ENCODE assay signal across 21 cellular contexts in the genomic region with DNA sequence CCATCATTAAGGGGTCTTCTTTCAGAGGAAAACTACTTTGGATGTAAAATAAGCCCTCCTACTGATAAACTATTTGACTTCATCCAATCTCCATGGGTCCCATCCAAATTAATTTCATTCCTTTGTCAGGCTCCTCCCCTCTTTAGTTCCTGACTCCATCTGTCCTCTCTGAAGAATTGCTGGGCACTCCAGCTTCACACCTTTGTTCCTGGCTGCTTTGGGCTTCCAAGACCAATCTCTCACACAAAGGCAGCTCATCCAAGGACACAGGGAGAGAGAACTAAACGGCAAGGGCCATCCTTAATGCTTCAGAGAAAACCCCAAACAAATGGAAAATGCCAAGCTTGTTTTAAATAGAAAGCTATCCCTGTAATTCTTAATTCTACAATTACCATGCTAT.
"Had no signal": no experiment of that assay in that cellular context is flagged by ENCODE, and none has a peak within 500 bp of the region (broad histone marks: within the 10 kb centered on the region; RNA-seq: fewer than 3 reads in every experiment).

No MANE protein-coding gene starts in this region.

- H3K27ac ChIP-seq: epithelial cell of prostate, left ventricle myocardium inferior, prostate gland, skin epidermis, stomach, testis, upper lobe of left lung had no signal

- H3K4me1 Mint-ChIP-seq: activated CD4-positive, alpha-beta T cell treated with anti-CD3 and anti-CD28 coated beads, Interleukin-2, amount 10 ng/mL, durations not matched to agents 7 days and 5 days; activated naive CD4-positive, alpha-beta T cell treated with anti-CD3 and anti-CD28 coated beads, Interleukin-2, amount 10 ng/mL, durations not matched to agents 7 days and 5 days; T-cell had no signal

- H3K4me3 Mint-ChIP-seq: activated CD4-positive, alpha-beta T cell treated with anti-CD3 and anti-CD28 coated beads, Interleukin-2, amount 10 ng/mL, durations not matched to agents 7 days and 5 days; activated CD8-positive, alpha-beta T cell treated with anti-CD3 and anti-CD28 coated beads, Interleukin-2, amount 10 ng/mL, durations not matched to agents 7 days and 5 days; activated naive CD4-positive, alpha-beta T cell treated with anti-CD3 and anti-CD28 coated beads, Interleukin-2, amount 10 ng/mL, durations not matched to agents 7 days and 5 days; activated T-cell treated with anti-CD3 and anti-CD28 coated beads, Interleukin-2, amount 50 U/mL, for 4 hours; dendritic cell treated with granulocyte-macrophage colony-stimulating factor and Interleukin-4, amounts not matched to agents 40 ng/mL and 50 ng/mL, for 4 days; T-cell had no signal

- ATAC-seq: activated CD8-positive, alpha-beta T cell treated with anti-CD3 and anti-CD28 coated beads, Interleukin-2, amount 10 ng/mL, durations not matched to agents 7 days and 5 days; activated T-cell treated with anti-CD3 and anti-CD28 coated beads, Interleukin-2, amount 50 U/mL, for 4 hours; right cardiac atrium; T-cell had no signal

- H3K27me3 ChIP-seq: stomach, testis, upper lobe of left lung had no signal

- H3K36me3 Mint-ChIP-seq: activated naive CD4-positive, alpha-beta T cell treated with anti-CD3 and anti-CD28 coated beads, Interleukin-2, amount 10 ng/mL, durations not matched to agents 7 days and 5 days; T-cell had no signal

- H3K27me3 Mint-ChIP-seq: activated CD4-positive, alpha-beta T cell treated with anti-CD3 and anti-CD28 coated beads, Interleukin-2, amount 10 ng/mL, durations not matched to agents 7 days and 5 days; activated naive CD4-positive, alpha-beta T cell treated with anti-CD3 and anti-CD28 coated beads, Interleukin-2, amount 10 ng/mL, durations not matched to agents 7 days and 5 days; dendritic cell treated with granulocyte-macrophage colony-stimulating factor and Interleukin-4, amounts not matched to agents 40 ng/mL and 50 ng/mL, for 4 days; T-cell had no signal

- H3K27ac Mint-ChIP-seq: activated CD4-positive, alpha-beta T cell treated with anti-CD3 and anti-CD28 coated beads, Interleukin-2, amount 10 ng/mL, durations not matched to agents 7 days and 5 days; activated CD8-positive, alpha-beta T cell treated with anti-CD3 and anti-CD28 coated beads, Interleukin-2, amount 10 ng/mL, durations not matched to agents 7 days and 5 days; activated naive CD4-positive, alpha-beta T cell treated with anti-CD3 and anti-CD28 coated beads, Interleukin-2, amount 10 ng/mL, durations not matched to agents 7 days and 5 days; dendritic cell treated with granulocyte-macrophage colony-stimulating factor and Interleukin-4, amounts not matched to agents 40 ng/mL and 50 ng/mL, for 4 days; T-cell had no signal

- H3K4me1 ChIP-seq: left ventricle myocardium inferior, prostate gland, testis, upper lobe of left lung had no signal

- DNase-seq: activated CD4-positive, alpha-beta T cell treated with anti-CD3 and anti-CD28 coated beads, Interleukin-2, amount 10 ng/mL, durations not matched to agents 7 days and 5 days; activated CD8-positive, alpha-beta T cell treated with anti-CD3 and anti-CD28 coated beads, Interleukin-2, amount 10 ng/mL, durations not matched to agents 7 days and 5 days; activated naive CD4-positive, alpha-beta T cell treated with anti-CD3 and anti-CD28 coated beads, Interleukin-2, amount 10 ng/mL, durations not matched to agents 7 days and 5 days; activated T-cell treated with anti-CD3 and anti-CD28 coated beads, Interleukin-2, amount 50 U/mL, for 4 hours; foreskin melanocyte; kidney glomerular epithelial cell; left ventricle myocardium inferior; mammary epithelial cell; right cardiac atrium; SK-N-SH; stimulated activated CD4-positive, alpha-beta T cell treated with anti-CD3 and anti-CD28 coated beads, Interleukin-15, amount 100 ng/mL, for 24 hours; stimulated activated CD4-positive, alpha-beta T cell treated with anti-CD3 and anti-CD28 coated beads, Interleukin-4, amount 100 ng/mL, for 1 hour; stomach; T-cell; T-helper 9 cell; testis; upper lobe of left lung had no signal

- H3K4me3 ChIP-seq: left ventricle myocardium inferior, prostate gland, skin epidermis, stomach, testis, upper lobe of left lung had no signal

- H3K9me3 ChIP-seq: left ventricle myocardium inferior, prostate gland, SK-N-SH, stomach, testis, upper lobe of left lung had no signal

- H3K9me3 Mint-ChIP-seq: activated CD4-positive, alpha-beta T cell treated with anti-CD3 and anti-CD28 coated beads, Interleukin-2, amount 10 ng/mL, durations not matched to agents 7 days and 5 days; activated naive CD4-positive, alpha-beta T cell treated with anti-CD3 and anti-CD28 coated beads, Interleukin-2, amount 10 ng/mL, durations not matched to agents 7 days and 5 days; activated T-cell treated with anti-CD3 and anti-CD28 coated beads, Interleukin-2, amount 50 U/mL, for 4 hours; dendritic cell treated with granulocyte-macrophage colony-stimulating factor and Interleukin-4, amounts not matched to agents 40 ng/mL and 50 ng/mL, for 4 days; T-cell had no signal

- H3K36me3 ChIP-seq: left ventricle myocardium inferior, prostate gland, stomach, upper lobe of left lung had no signal
